In the genomic region with DNA sequence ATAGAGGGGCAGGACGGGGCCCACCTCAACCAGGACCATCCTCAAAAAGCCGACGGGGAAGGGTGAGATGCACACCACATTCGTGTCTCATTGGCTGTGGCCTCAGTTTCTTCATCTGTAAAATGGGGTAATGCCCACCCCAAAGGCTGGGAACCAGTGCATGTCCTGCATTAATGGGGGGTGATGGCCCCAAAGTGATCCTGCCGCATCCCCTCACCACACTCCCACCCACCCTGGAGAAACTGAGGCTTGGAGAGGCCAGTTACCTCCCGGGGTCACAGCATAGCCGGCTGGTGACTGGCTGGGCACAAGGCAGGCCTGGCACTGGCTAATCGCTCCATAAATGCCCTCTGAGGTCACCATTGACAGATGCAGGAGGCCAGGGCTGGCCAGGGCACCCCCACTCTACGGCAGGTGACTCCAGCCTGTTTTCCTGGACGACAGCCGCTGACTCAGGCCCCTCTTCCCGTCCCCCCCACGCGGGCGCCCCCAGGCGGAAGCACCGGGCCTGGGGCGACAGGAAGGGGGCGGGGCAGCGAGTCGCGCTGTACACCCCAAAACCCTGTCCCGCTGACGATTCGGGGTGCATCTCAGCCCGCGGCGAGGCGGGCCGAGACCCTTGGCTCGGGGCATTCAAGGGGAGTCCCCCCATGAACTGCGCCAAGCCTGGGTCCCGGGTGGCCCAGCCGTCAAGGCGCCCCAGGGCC, we compare ENCODE assay signal across 8 cellular contexts. TPM values are rescaled to one million over a fixed set of nuclear protein-coding genes. Genes with fewer than 3 reads are reported as not detected.
DNase-seq lines count a peak whose midpoint lies in the region; ATAC-seq and TF ChIP-seq lines count a peak whose summit lies in the region.

No MANE protein-coding gene starts in this region.

- H3K9me3 ChIP-seq in A673 (ENCODE audit: low read depth, low read length, poor library complexity, severe bottlenecking) (no peaks in the 10 kb centered on the region), neuronal stem cell (replicated peaks in 1 of 2; ENCODE audit: control insufficient read depth in 2 of 2, insufficient read depth in 1 of 2, low read depth in 1 of 2, low read length in 2 of 2) (no peaks in the 10 kb centered on the region)

- H2AK5ac ChIP-seq in neuronal stem cell (ENCODE audit: low read depth, low read length) = peak overlapping the region; percentile 94

- peak overlapping the region; percentile 93 for H2BK12ac ChIP-seq in neuronal stem cell (ENCODE audit: low read length)

- H3K27ac ChIP-seq in A673 (ENCODE audit: low read depth, low read length, poor library complexity, severe bottlenecking) (peak overlapping the region; percentile 99), neuronal stem cell (replicated peaks; ENCODE audit: low read length) (peak overlapping the region; percentile 59)

- peak; percentile 65 for DNase-seq in A673 (ENCODE audit: low spot score)
- peak; percentile 75 for DNase-seq in NCI-H69 (lab: John Stamatoyannopoulos, UW)
- peak; percentile 82 to 86 for DNase-seq in activated T-cell treated with anti-CD3 and anti-CD28 coated beads, Interleukin-2, amount 50 U/mL, for 48 hours
- peak; percentile 51 for DNase-seq in fibroblast of the aortic adventitia (ENCODE audit: low read depth)
- DNase-seq in neuronal stem cell (ENCODE audit: low spot score) = no peak

- H4K91ac ChIP-seq in neuronal stem cell (ENCODE audit: low read depth, low read length, poor library complexity) = no peak overlapping the region

- no peaks in the 10 kb centered on the region for H3K27me3 ChIP-seq in A673 (replicated peaks; ENCODE audit: insufficient read depth, low read depth, low read length, poor library complexity)
- H3K27me3 ChIP-seq in neuronal stem cell (ENCODE audit: control insufficient read depth in 3 of 3, insufficient read depth in 3 of 3, low read depth in 1 of 3, low read length in 3 of 3) = no peaks in the 10 kb centered on the region

- H3K36me3 ChIP-seq in A673 (ENCODE audit: insufficient read depth, low read length, poor library complexity, severe bottlenecking) (peaks cover 22% of the 10 kb centered on the region), neuronal stem cell (replicated peaks in 1 of 2; ENCODE audit: control insufficient read depth in 2 of 2, insufficient read depth in 2 of 2, low read length in 2 of 2) (peaks cover 10 to 26% of the 10 kb centered on the region in 2 donors)

- H4K8ac ChIP-seq in neuronal stem cell (ENCODE audit: low read depth, low read length) = no peak overlapping the region

- H3K79me1 ChIP-seq in neuronal stem cell (ENCODE audit: low read depth, low read length) = peaks cover 16% of the 10 kb centered on the region

- peak overlapping the region; percentile 73 for H3K4me2 ChIP-seq in neuronal stem cell (ENCODE audit: insufficient read depth, low read length, poor library complexity, severe bottlenecking)

- H3K4me3 ChIP-seq in A673 (ENCODE audit: low read depth, low read length, poor library complexity, severe bottlenecking) (peak overlapping the region; percentile 96), fibroblast of the aortic adventitia (ENCODE audit: low read depth, low read length) (peak overlapping the region; percentile 60), neuronal stem cell (ENCODE audit: low read length in 2 of 2) (peak overlapping the region; percentile 78 to 98)

- peak overlapping the region; percentile 64 for H3K9ac ChIP-seq in neuronal stem cell (ENCODE audit: low read depth, low read length, poor library complexity)

- BruUV-seq in A673 (replicated peaks; lab: Mats Ljungman, UMichigan) = no TSS peak

- POLR2A ChIA-PET in A673 (lab: Charles Lee; ENCODE audit: low non-redundant PET) = no interaction called here

- H2BK15ac ChIP-seq in neuronal stem cell (ENCODE audit: low read length) = peak overlapping the region; percentile 54

- no peak overlapping the region for H3K14ac ChIP-seq in neuronal stem cell (ENCODE audit: low read length)

- H3K23ac ChIP-seq in neuronal stem cell (ENCODE audit: low read depth, low read length, poor library complexity) = peak overlapping the region; percentile 80

- H2BK5ac ChIP-seq in neuronal stem cell (ENCODE audit: low read length) = peak overlapping the region; percentile 93

- peaks cover 25% of the 10 kb centered on the region for H3K4me1 ChIP-seq in A673 (ENCODE audit: insufficient read depth, low read length, poor library complexity, severe bottlenecking)
- H3K4me1 ChIP-seq in neuronal stem cell (ENCODE audit: control insufficient read depth in 2 of 2, insufficient read depth in 1 of 2, low read depth in 1 of 2, low read length in 2 of 2) = peaks cover 14 to 33% of the 10 kb centered on the region in 2 donors

- no CpG with 5 or more reads among the region's 35 CpGs for WGBS in neuronal stem cell (ENCODE audit: extremely low coverage in 2 of 2, insufficient read length in 2 of 2, insufficient replicate concordance in 1 of 2), 2 donors

- CTCF ChIA-PET in A673 (lab: Charles Lee) = no interaction called here

- peak overlapping the region; percentile 56 for H2BK120ac ChIP-seq in neuronal stem cell (ENCODE audit: low read depth, low read length)

- H3K4ac ChIP-seq in neuronal stem cell (ENCODE audit: low read length) = no peak overlapping the region

- TF ChIP-seq CTCF in A673 (conservative IDR thresholded peaks at IDR 0.05; ENCODE audit: low read depth, low read length) (peak; percentile 57), fibroblast of the aortic adventitia (IDR thresholded peaks at IDR 0.05; ENCODE audit: insufficient read depth, low read length) (peak; percentile 28)

- peak; percentile 2 for ATAC-seq in GM19467 (IDR thresholded peaks at IDR 0.05; ENCODE audit: unreplicated experiment)
- no peak for ATAC-seq in GM18867 (IDR thresholded peaks at IDR 0.05; ENCODE audit: unreplicated experiment)
- no peak for ATAC-seq in HG03139 (IDR thresholded peaks at IDR 0.05; ENCODE audit: unreplicated experiment)

- no peak overlapping the region for H2AFZ ChIP-seq in neuronal stem cell (ENCODE audit: low read length)

- intact Hi-C loops in A673 (cut with micrococcal nuclease; ENCODE audit: unreplicated experiment) = loop anchor here (2.0 to 10.0 kb wide), 3 partner anchors 19 to 383 kb away; a partner anchor contains a TSS

- H3K18ac ChIP-seq in neuronal stem cell (ENCODE audit: low read length) = peak overlapping the region; percentile 95

RNA-seq across cellular contexts. Expression of a gene that starts 0.5 kb away (rescaled TPM):
- total RNA-seq in A673 (2021) (156 and 169 TPM in 2 replicates), fibroblast of the aortic adventitia (ENCODE audit: low replicate concordance) (23.2 and 32.5 TPM in 2 replicates)
- polyA plus RNA-seq in neuronal stem cell (2013, experiment 1 of 2) = 98.3 TPM
- polyA plus RNA-seq in neuronal stem cell (2013, experiment 2 of 2) = 99.9 TPM

RNA-seq across cellular contexts. Expression of a gene that starts 6.3 kb away (rescaled TPM):
- total RNA-seq in A673 (2021) (237 and 250 TPM in 2 replicates), fibroblast of the aortic adventitia (ENCODE audit: low replicate concordance) (15.7 and 55.6 TPM in 2 replicates)
- polyA plus RNA-seq in neuronal stem cell (2013, experiment 1 of 2) = 106 TPM
- 101 TPM for polyA plus RNA-seq in neuronal stem cell (2013, experiment 2 of 2)

RNA-seq across cellular contexts. Expression of a gene that starts 10.1 kb away (rescaled TPM):
- 13.3 and 15.0 TPM in 2 replicates for total RNA-seq in A673 (2021)
- total RNA-seq in fibroblast of the aortic adventitia (ENCODE audit: low replicate concordance) = 2.3 and 3.1 TPM in 2 replicates
- 14.0 TPM for polyA plus RNA-seq in neuronal stem cell (2013, experiment 1 of 2)
- 12.8 TPM for polyA plus RNA-seq in neuronal stem cell (2013, experiment 2 of 2)

RNA-seq across cellular contexts. Expression of a gene that starts 21.2 kb away (rescaled TPM):
- total RNA-seq in A673 (2021) (287 and 386 TPM in 2 replicates), fibroblast of the aortic adventitia (ENCODE audit: low replicate concordance) (245 and 776 TPM in 2 replicates)
- polyA plus RNA-seq in neuronal stem cell (2013, experiment 1 of 2) = 218 TPM
- polyA plus RNA-seq in neuronal stem cell (2013, experiment 2 of 2) = 217 TPM

RNA-seq across cellular contexts. Expression of a gene that starts 27.4 kb away (rescaled TPM):
- total RNA-seq in A673 (2021) (69.4 and 88.6 TPM in 2 replicates), fibroblast of the aortic adventitia (ENCODE audit: low replicate concordance) (25.2 and 123 TPM in 2 replicates)
- polyA plus RNA-seq in neuronal stem cell (2013, experiment 1 of 2) = 23.8 TPM
- 24.1 TPM for polyA plus RNA-seq in neuronal stem cell (2013, experiment 2 of 2)
